Comparison of ENCODE assay signal across 17 cellular contexts in genomic region chr3:76724075-76724474, GRCh38.
"Had no signal": no experiment of that assay in that cellular context is flagged by ENCODE, and none has a peak within 500 bp of the region (broad histone marks: within the 10 kb centered on the region; RNA-seq: fewer than 3 reads in every experiment).

No MANE protein-coding gene starts in this region.

- H3K4me1 ChIP-seq: gastrocnemius medialis, heart right ventricle, lower lobe of right lung, testis, upper lobe of right lung had no signal

- H3K4me3 ChIP-seq: gastrocnemius medialis, heart right ventricle, lower lobe of right lung, testis, upper lobe of right lung had no signal

- H3K27ac ChIP-seq: epithelial cell of prostate, gastrocnemius medialis, heart right ventricle, lower lobe of right lung, testis, upper lobe of right lung had no signal

- H3K36me3 Mint-ChIP-seq: activated naive CD8-positive, alpha-beta T cell treated with anti-CD3 and anti-CD28 coated beads, Interleukin-2, amount 10 ng/mL, durations not matched to agents 7 days and 5 days had no signal

- H3K27me3 ChIP-seq: gastrocnemius medialis, heart right ventricle, testis, upper lobe of right lung had no signal

- H3K36me3 ChIP-seq: gastrocnemius medialis, heart right ventricle, lower lobe of right lung, upper lobe of right lung had no signal

- DNase-seq: activated CD4-positive, alpha-beta T cell treated with anti-CD3 and anti-CD28 coated beads for 48 hours; activated CD8-positive, alpha-beta T cell treated with anti-CD3 and anti-CD28 coated beads for 36 hours; activated gamma-delta T cell treated with Interleukin-2 at 50 U/mL for 16 hours; activated naive CD8-positive, alpha-beta T cell treated with anti-CD3 and anti-CD28 coated beads, Interleukin-2, amount 10 ng/mL, durations not matched to agents 7 days and 5 days; activated T-cell treated with anti-CD3 and anti-CD28 coated beads, Interleukin-2, amount 50 U/mL, for 72 hours; dermis blood vessel endothelial cell; effector memory CD8-positive, alpha-beta T cell; gastrocnemius medialis; heart right ventricle; left cardiac atrium; lower lobe of right lung; stimulated activated CD4-positive, alpha-beta T cell treated with anti-CD3 and anti-CD28 coated beads, Interleukin-1b, Interleukin-23, amount 100 ng/mL, for 48 hours; stimulated activated naive CD8-positive, alpha-beta T cell treated with anti-CD3 and anti-CD28 coated beads, Interleukin-15, amount 100 ng/mL, for 72 hours; T-helper 17 cell; testis; upper lobe of right lung had no signal

- H3K27me3 Mint-ChIP-seq: activated CD8-positive, alpha-beta T cell treated with anti-CD3 and anti-CD28 coated beads for 36 hours; activated naive CD8-positive, alpha-beta T cell treated with anti-CD3 and anti-CD28 coated beads, Interleukin-2, amount 10 ng/mL, durations not matched to agents 7 days and 5 days; effector memory CD8-positive, alpha-beta T cell; stimulated activated naive CD8-positive, alpha-beta T cell treated with anti-CD3 and anti-CD28 coated beads, Interleukin-15, amount 100 ng/mL, for 72 hours; T-helper 17 cell had no signal

- H3K9me3 ChIP-seq: gastrocnemius medialis, heart right ventricle, lower lobe of right lung, testis, upper lobe of right lung had no signal

- H3K4me3 Mint-ChIP-seq: activated CD8-positive, alpha-beta T cell treated with anti-CD3 and anti-CD28 coated beads for 36 hours; activated naive CD8-positive, alpha-beta T cell treated with anti-CD3 and anti-CD28 coated beads, Interleukin-2, amount 10 ng/mL, durations not matched to agents 7 days and 5 days; activated T-cell treated with anti-CD3 and anti-CD28 coated beads, Interleukin-2, amount 50 U/mL, for 72 hours; effector memory CD8-positive, alpha-beta T cell; stimulated activated naive CD8-positive, alpha-beta T cell treated with anti-CD3 and anti-CD28 coated beads, Interleukin-15, amount 100 ng/mL, for 72 hours; T-helper 17 cell had no signal

- H3K4me1 Mint-ChIP-seq: activated naive CD8-positive, alpha-beta T cell treated with anti-CD3 and anti-CD28 coated beads, Interleukin-2, amount 10 ng/mL, durations not matched to agents 7 days and 5 days; stimulated activated naive CD8-positive, alpha-beta T cell treated with anti-CD3 and anti-CD28 coated beads, Interleukin-15, amount 100 ng/mL, for 72 hours; T-helper 17 cell had no signal

- H3K27ac Mint-ChIP-seq: activated CD8-positive, alpha-beta T cell treated with anti-CD3 and anti-CD28 coated beads for 36 hours; activated naive CD8-positive, alpha-beta T cell treated with anti-CD3 and anti-CD28 coated beads, Interleukin-2, amount 10 ng/mL, durations not matched to agents 7 days and 5 days; activated T-cell treated with anti-CD3 and anti-CD28 coated beads, Interleukin-2, amount 50 U/mL, for 72 hours; effector memory CD8-positive, alpha-beta T cell; T-helper 17 cell had no signal
